Comparison of ENCODE assay signal across 1 cellular context in genomic region chr22:37658133-37659065, GRCh38.
TF ChIP-seq lines count a peak whose summit lies in the region.

A gene with protein sequence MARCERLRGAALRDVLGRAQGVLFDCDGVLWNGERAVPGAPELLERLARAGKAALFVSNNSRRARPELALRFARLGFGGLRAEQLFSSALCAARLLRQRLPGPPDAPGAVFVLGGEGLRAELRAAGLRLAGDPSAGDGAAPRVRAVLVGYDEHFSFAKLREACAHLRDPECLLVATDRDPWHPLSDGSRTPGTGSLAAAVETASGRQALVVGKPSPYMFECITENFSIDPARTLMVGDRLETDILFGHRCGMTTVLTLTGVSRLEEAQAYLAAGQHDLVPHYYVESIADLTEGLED (plus strand): TSS chr22:37658723. CDS start chr22:37658783, 60 bp downstream.

TF ChIP-seq in HEK293, 187 proteins besides CTCF, POLR2A, EP300 and RAD21 (continued from another document):
- TF ChIP-seq ZNF596 (tag by site-specific recombination; IDR thresholded peaks at IDR 0.05) = 0 out of 2 replicates have a peak, but pooled peaks have one; percentile 37
- peak; percentile 54; the same call in 1 of the 2 replicates for TF ChIP-seq ZNF677 (tag by site-specific recombination; IDR thresholded peaks at IDR 0.05)
